ENCODE assay signal across 27 cellular contexts in genomic region chr1:168906367-168906766, GRCh38.
"Had no signal": no experiment of that assay in that cellular context is flagged by ENCODE, and none has a peak within 500 bp of the region (broad histone marks: within the 10 kb centered on the region; RNA-seq: fewer than 3 reads in every experiment).

No MANE protein-coding gene starts in this region.

- H3K27me3 ChIP-seq: brain microvascular endothelial cell, esophagus squamous epithelium, tibial nerve had no signal

- H3K36me3 ChIP-seq: brain microvascular endothelial cell, esophagus squamous epithelium, tibial nerve had no signal

- H3K4me1 Mint-ChIP-seq: activated naive CD8-positive, alpha-beta T cell treated with anti-CD3 and anti-CD28 coated beads, Interleukin-2, amount 50 U/mL, for 24 hours had no signal

- DNase-seq: activated CD4-positive, alpha-beta T cell treated with anti-CD3 and anti-CD28 coated beads for 48 hours; activated CD4-positive, CD25-positive, alpha-beta regulatory T cell; activated CD8-positive, alpha-beta T cell treated with anti-CD3 and anti-CD28 coated beads for 36 hours; activated naive CD4-positive, alpha-beta T cell treated with anti-CD3 and anti-CD28 coated beads for 36 hours; activated naive CD8-positive, alpha-beta T cell treated with anti-CD3 and anti-CD28 coated beads, Interleukin-2, amount 50 U/mL, for 24 hours; activated T-cell treated with anti-CD3 and anti-CD28 coated beads, Interleukin-2, amount 50 U/mL, for 24 hours; anterior cingulate cortex; brain microvascular endothelial cell; cortex of kidney; effector CD4-positive, alpha-beta T cell; esophagus squamous epithelium; hippocampal formation; left cardiac atrium; nucleus accumbens; posterior cingulate gyrus; retina; stimulated activated CD4-positive, alpha-beta T cell treated with anti-CD3 and anti-CD28 coated beads, Interleukin-12 subunit alpha, Interleukin-12 subunit beta, amount 100 ng/mL, for 4 hours; stimulated activated CD4-positive, alpha-beta T cell treated with anti-CD3 and anti-CD28 coated beads, Interleukin-1b, Interleukin-23, amount 100 ng/mL, for 48 hours; stimulated activated CD8-positive, alpha-beta memory T cell treated with anti-CD3 and anti-CD28 coated beads, Interleukin-4, amount 100 ng/mL, for 48 hours; stimulated activated naive CD4-positive, alpha-beta T cell; T-helper 1 cell; T-helper 9 cell had no signal

- H3K4me1 ChIP-seq: tibial nerve had no signal

- H3K9me3 ChIP-seq: esophagus squamous epithelium, tibial nerve had no signal

- FAIRE-seq: islet of Langerhans had no signal

- ATAC-seq: activated CD8-positive, alpha-beta T cell treated with anti-CD3 and anti-CD28 coated beads for 36 hours; activated naive CD8-positive, alpha-beta T cell treated with anti-CD3 and anti-CD28 coated beads, Interleukin-2, amount 50 U/mL, for 24 hours; left cardiac atrium had no signal

- H3K9me3 Mint-ChIP-seq: activated CD8-positive, alpha-beta T cell treated with anti-CD3 and anti-CD28 coated beads for 36 hours; activated naive CD4-positive, alpha-beta T cell treated with anti-CD3 and anti-CD28 coated beads for 36 hours; activated naive CD8-positive, alpha-beta T cell treated with anti-CD3 and anti-CD28 coated beads, Interleukin-2, amount 50 U/mL, for 24 hours; activated T-cell treated with anti-CD3 and anti-CD28 coated beads, Interleukin-2, amount 50 U/mL, for 24 hours; nephron had no signal

- H3K27ac ChIP-seq: brain microvascular endothelial cell, tibial nerve had no signal

- H3K27ac Mint-ChIP-seq: activated CD8-positive, alpha-beta T cell treated with anti-CD3 and anti-CD28 coated beads for 36 hours; activated naive CD4-positive, alpha-beta T cell treated with anti-CD3 and anti-CD28 coated beads for 36 hours; activated naive CD8-positive, alpha-beta T cell treated with anti-CD3 and anti-CD28 coated beads, Interleukin-2, amount 50 U/mL, for 24 hours; activated T-cell treated with anti-CD3 and anti-CD28 coated beads, Interleukin-2, amount 50 U/mL, for 24 hours had no signal

- H3K36me3 Mint-ChIP-seq: mesothelial cell of epicardium had no signal

- H3K4me3 Mint-ChIP-seq: activated CD8-positive, alpha-beta T cell treated with anti-CD3 and anti-CD28 coated beads for 36 hours; activated naive CD4-positive, alpha-beta T cell treated with anti-CD3 and anti-CD28 coated beads for 36 hours; activated naive CD8-positive, alpha-beta T cell treated with anti-CD3 and anti-CD28 coated beads, Interleukin-2, amount 50 U/mL, for 24 hours; activated T-cell treated with anti-CD3 and anti-CD28 coated beads, Interleukin-2, amount 50 U/mL, for 24 hours; mesothelial cell of epicardium; nephron had no signal

- H3K4me3 ChIP-seq: esophagus squamous epithelium, lung, tibial nerve had no signal
